ENCODE assay signal across 28 cellular contexts in the genomic region with DNA sequence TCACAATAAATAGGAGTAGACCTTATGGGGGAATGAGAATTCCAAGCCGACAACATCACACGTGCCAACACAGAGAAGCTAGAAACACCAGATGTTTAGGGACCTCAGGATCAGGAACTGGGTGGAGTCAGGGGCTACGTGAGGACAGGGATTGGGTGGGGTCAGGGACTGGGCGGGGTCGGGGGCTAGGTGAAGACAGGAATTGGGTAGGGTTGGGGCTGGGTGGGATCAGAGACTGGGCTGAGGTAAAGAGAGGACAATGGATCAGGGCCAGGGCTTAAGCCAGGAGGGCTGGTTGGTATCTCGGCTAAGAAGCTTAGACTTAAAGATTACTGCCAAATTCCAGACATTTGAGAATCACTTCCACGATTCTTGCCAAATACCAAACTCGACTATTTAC. TPM values are rescaled to one million over a fixed set of nuclear protein-coding genes. Genes with fewer than 3 reads are reported as not detected.
DNase-seq lines count a peak whose midpoint lies in the region; ATAC-seq and TF ChIP-seq lines count a peak whose summit lies in the region.
"Had no signal": no experiment of that assay in that cellular context is flagged by ENCODE, and none has a peak within 500 bp of the region (broad histone marks: within the 10 kb centered on the region; RNA-seq: fewer than 3 reads in every experiment).

No MANE protein-coding gene starts in this region.

- H3K79me2 ChIP-seq in PC-9 (ENCODE audit: low read depth), result no peaks in the 10 kb centered on the region
- no peaks in the 10 kb centered on the region for H3K79me2 ChIP-seq in Karpas-422 (ENCODE audit: low read length)

- H3K9me3 ChIP-seq in HEK293 (ENCODE audit: control insufficient read depth, insufficient read depth, low read depth, low read length) (no peaks in the 10 kb centered on the region), PC-9 (ENCODE audit: insufficient read depth, low read depth) (no peaks in the 10 kb centered on the region), Karpas-422 (ENCODE audit: low read length) (no peaks in the 10 kb centered on the region)
- H3K9me3 ChIP-seq: HAP-1, suprapubic skin, vagina had no signal

- H3K4me1 Mint-ChIP-seq in WTC11, result peaks cover 11% of the 10 kb centered on the region
- H3K4me1 Mint-ChIP-seq: B cell; CD8-positive, alpha-beta memory T cell had no signal

- DNase-seq in D341Med (ENCODE audit: low spot score), result peak; percentile 92
- peak; percentile 41 for DNase-seq in WTC11 (ENCODE audit: low spot score)
- DNase-seq in iPS-NIHi7 (ENCODE audit: extremely low spot score), result peak; percentile 82
- DNase-seq in PC-9, result no peak
- DNase-seq in Karpas-422, result no peak
- DNase-seq: activated CD4-positive, alpha-beta memory T cell treated with anti-CD3 and anti-CD28 coated beads for 36 hours; activated CD8-positive, alpha-beta memory T cell treated with anti-CD3 and anti-CD28 coated beads, Interleukin-2, amount 50 U/mL, for 48 hours; anterior cingulate cortex; CD8-positive, alpha-beta memory T cell; DMS53; mammary epithelial cell; NCI-H1105 treated with DMSO at 0.1 percent for 48 hours; NCI-H526 treated with DMSO at 0.1 percent for 48 hours; stimulated activated CD4-positive, alpha-beta T cell treated with anti-CD3 and anti-CD28 coated beads, Interleukin-2, amount 100 ng/mL, for 48 hours had no signal

- CTCF ChIA-PET in HEK293 (lab: Yijun Ruan, JAX) (no interaction called here), WTC11 (lab: Charles Lee) (no interaction called here), PC-9 (lab: Charles Lee) (no interaction called here)

- no peak overlapping the region for H3K4me3 Mint-ChIP-seq in WTC11
- H3K4me3 Mint-ChIP-seq: activated CD4-positive, alpha-beta memory T cell treated with anti-CD3 and anti-CD28 coated beads for 36 hours; B cell; stimulated activated memory B cell treated with anti-CD40 and anti-IgM and Interleukin-4, amounts not matched to agents 10 μg/mL and 1 μg/mL and 100 μg/mL, for 72 hours had no signal

- H3K4me2 ChIP-seq in PC-9 (no peak overlapping the region), Karpas-422 (ENCODE audit: low read depth, low read length, poor library complexity, severe bottlenecking) (no peak overlapping the region)

- H3K27ac ChIP-seq in HEK293 (ENCODE audit: extremely low read depth, low read depth, low read length), result no peak overlapping the region
- H3K27ac ChIP-seq in PC-9, result no peak overlapping the region
- H3K27ac ChIP-seq in Karpas-422 (ENCODE audit: low read length), result no peak overlapping the region
- H3K27ac ChIP-seq: coronary artery, suprapubic skin, vagina had no signal

- no peaks in the 10 kb centered on the region; the same call in 1 of the 2 replicates for H3K27me3 Mint-ChIP-seq in WTC11 (ENCODE audit: low read depth)
- H3K27me3 Mint-ChIP-seq: activated CD4-positive, alpha-beta memory T cell treated with anti-CD3 and anti-CD28 coated beads for 36 hours had no signal

- H3K4me1 ChIP-seq in HEK293 (ENCODE audit: control insufficient read depth, insufficient read depth, low read length) (no peaks in the 10 kb centered on the region), PC-9 (replicated peaks; ENCODE audit: insufficient read depth) (peaks cover 14% of the 10 kb centered on the region), Karpas-422 (ENCODE audit: low read length) (peaks cover 13% of the 10 kb centered on the region)
- H3K4me1 ChIP-seq: HAP-1, suprapubic skin, vagina had no signal

- POLR2A ChIA-PET in HEK293 (lab: Yijun Ruan, JAX), result no interaction called here
- POLR2A ChIA-PET in WTC11 (lab: Charles Lee), result interaction anchor here (0.8 kb wide), 1 partner anchor 66 kb away, joined by 3 read pairs; no protein-coding TSS in a partner anchor
- POLR2A ChIA-PET in PC-9 (lab: Charles Lee; ENCODE audit: unreplicated experiment), result no interaction called here

- TF ChIP-seq CTCF in HEK293 (tag by site-specific recombination; IDR thresholded peaks at IDR 0.05) (no peak), WTC11 (IDR thresholded peaks at IDR 0.05) (no peak), PC-9 (conservative IDR thresholded peaks at IDR 0.05) (no peak)

- no peaks in the 10 kb centered on the region for H3K9me3 Mint-ChIP-seq in WTC11
- H3K9me3 Mint-ChIP-seq: activated CD4-positive, alpha-beta memory T cell treated with anti-CD3 and anti-CD28 coated beads for 36 hours; activated naive CD4-positive, alpha-beta T cell treated with anti-CD3 and anti-CD28 coated beads, Interleukin-2, amount 50 U/mL, for 72 hours; activated T-helper 2 cell treated with anti-CD3 and anti-CD28 coated beads, Interferon-gamma antibody, Interleukin-2, Interleukin-4, amounts not matched to agents 10 μg/mL and 5 μg/mL and 100 μg/mL, durations not matched to agents 14 hours and 24 hours and 36 hours; CD8-positive, alpha-beta memory T cell; stimulated activated memory B cell treated with anti-CD40 and anti-IgM and Interleukin-4, amounts not matched to agents 10 μg/mL and 1 μg/mL and 100 μg/mL, for 72 hours had no signal

- H3K27me3 ChIP-seq in PC-9 (ENCODE audit: insufficient read depth, low read depth), result no peaks in the 10 kb centered on the region
- no peaks in the 10 kb centered on the region for H3K27me3 ChIP-seq in Karpas-422 (ENCODE audit: low read length)
- H3K27me3 ChIP-seq: suprapubic skin, vagina had no signal

- BruUV-seq in PC-9 (replicated peaks; lab: Mats Ljungman, UMichigan), result no TSS peak

- H2AFZ ChIP-seq in PC-9, result no peak overlapping the region
- H2AFZ ChIP-seq in Karpas-422 (ENCODE audit: low read length), result no peak overlapping the region

- H4K20me1 ChIP-seq in PC-9 (ENCODE audit: insufficient read depth) (no peaks in the 10 kb centered on the region), Karpas-422 (ENCODE audit: insufficient read depth, low read depth, low read length) (no peaks in the 10 kb centered on the region; the same call in 1 of the 2 replicates)

- intact Hi-C loops in PC-9 (cut with micrococcal nuclease; ENCODE audit: unreplicated experiment), result no loop called here

- H3K36me3 ChIP-seq in HEK293 (ENCODE audit: control insufficient read depth in 2 of 2, insufficient read depth in 1 of 2, low read length in 2 of 2), result no peaks in the 10 kb centered on the region
- no peaks in the 10 kb centered on the region for H3K36me3 ChIP-seq in PC-9 (ENCODE audit: low read depth)
- H3K36me3 ChIP-seq in Karpas-422 (ENCODE audit: insufficient read depth, low read length), result no peaks in the 10 kb centered on the region
- H3K36me3 ChIP-seq: HAP-1, suprapubic skin, vagina had no signal

- H3K27ac Mint-ChIP-seq in WTC11, result no peak overlapping the region
- H3K27ac Mint-ChIP-seq: activated CD4-positive, alpha-beta memory T cell treated with anti-CD3 and anti-CD28 coated beads for 36 hours; activated naive CD4-positive, alpha-beta T cell treated with anti-CD3 and anti-CD28 coated beads, Interleukin-2, amount 50 U/mL, for 72 hours; activated T-helper 2 cell treated with anti-CD3 and anti-CD28 coated beads, Interferon-gamma antibody, Interleukin-2, Interleukin-4, amounts not matched to agents 10 μg/mL and 5 μg/mL and 100 μg/mL, durations not matched to agents 14 hours and 24 hours and 36 hours; B cell; CD8-positive, alpha-beta memory T cell; stimulated activated memory B cell treated with anti-CD40 and anti-IgM and Interleukin-4, amounts not matched to agents 10 μg/mL and 1 μg/mL and 100 μg/mL, for 72 hours had no signal

- no peaks in the 10 kb centered on the region for H3K36me3 Mint-ChIP-seq in WTC11
- H3K36me3 Mint-ChIP-seq: activated CD4-positive, alpha-beta memory T cell treated with anti-CD3 and anti-CD28 coated beads for 36 hours; activated naive CD4-positive, alpha-beta T cell treated with anti-CD3 and anti-CD28 coated beads, Interleukin-2, amount 50 U/mL, for 72 hours; CD8-positive, alpha-beta memory T cell; stimulated activated memory B cell treated with anti-CD40 and anti-IgM and Interleukin-4, amounts not matched to agents 10 μg/mL and 1 μg/mL and 100 μg/mL, for 72 hours had no signal

- H3F3A ChIP-seq in PC-9 (ENCODE audit: insufficient read depth, low read depth), result no peaks in the 10 kb centered on the region

- H3K4me3 ChIP-seq in HEK293 (ENCODE audit: low read depth, low read length) (no peak overlapping the region), PC-9 (no peak overlapping the region), Karpas-422 (ENCODE audit: low read length) (no peak overlapping the region)
- H3K4me3 ChIP-seq: coronary artery, HAP-1, suprapubic skin, vagina had no signal

- ATAC-seq in WTC11 (peak; percentile 92), HG03139 (IDR thresholded peaks at IDR 0.05; ENCODE audit: unreplicated experiment) (no peak), HG03565 (IDR thresholded peaks at IDR 0.05; ENCODE audit: unreplicated experiment) (no peak)
- ATAC-seq: activated naive CD4-positive, alpha-beta T cell treated with anti-CD3 and anti-CD28 coated beads, Interleukin-2, amount 50 U/mL, for 72 hours; SK-N-SH treated with all-trans-retinoic acid at 6 μM for 48 hours; stimulated activated memory B cell treated with anti-CD40 and anti-IgM and Interleukin-4, amounts not matched to agents 10 μg/mL and 1 μg/mL and 100 μg/mL, for 72 hours had no signal

- no peak overlapping the region for H3K9ac ChIP-seq in Karpas-422 (ENCODE audit: low read length)

- H3K9me2 ChIP-seq in PC-9 (ENCODE audit: insufficient read depth), result no peaks in the 10 kb centered on the region
- H3K9me2 ChIP-seq in Karpas-422 (replicated peaks; ENCODE audit: insufficient read depth, low read length), result no peaks in the 10 kb centered on the region

TF ChIP-seq in HEK293, 187 proteins besides CTCF, POLR2A, EP300 and RAD21:
- peak; percentile 93 for TF ChIP-seq KLF1 (tag by site-specific recombination; IDR thresholded peaks at IDR 0.05)
- TF ChIP-seq ZNF610 (tag by site-specific recombination; IDR thresholded peaks at IDR 0.05; ENCODE audit: borderline replicate concordance), result no peak
TF ChIP-seq in HEK293: peak in this region for 1.

RNA-seq across cellular contexts. Expression of a gene that starts 11.6 kb away (rescaled TPM):
- total RNA-seq in WTC11 (2021) (0.60 to 1.1 TPM (median 0.82 TPM) in 3 replicates), PC-9 (2021) (1.5 TPM in 1 of 2 replicates, not detected in the other)
- total RNA-seq in Karpas-422 (2014; rRNA removed; shearing (Covaris generic); ENCODE audit: low replicate concordance), result 1.6 and 2.6 TPM in 2 replicates
- total RNA-seq: A673; activated naive CD4-positive, alpha-beta T cell treated with anti-CD3 and anti-CD28 coated beads, Interleukin-2, amount 50 U/mL, for 72 hours; activated T-helper 2 cell treated with anti-CD3 and anti-CD28 coated beads, Interferon-gamma antibody, Interleukin-2, Interleukin-4, amounts not matched to agents 10 μg/mL and 5 μg/mL and 100 μg/mL, durations not matched to agents 14 hours and 24 hours and 36 hours; CD8-positive, alpha-beta memory T cell; RPMI7951; vagina had no signal

Comparison
In these comparisons a context has a peak if more than half of its experiments do, and no peak if none do; other contexts are left out.
1. DNase-seq: peak in D341Med (single experiment), WTC11 (single experiment) and iPS-NIHi7 (single experiment); none in PC-9 (0 of 2) and Karpas-422 (single experiment).